ENCODE assay signal across 1 cellular context in the genomic region with DNA sequence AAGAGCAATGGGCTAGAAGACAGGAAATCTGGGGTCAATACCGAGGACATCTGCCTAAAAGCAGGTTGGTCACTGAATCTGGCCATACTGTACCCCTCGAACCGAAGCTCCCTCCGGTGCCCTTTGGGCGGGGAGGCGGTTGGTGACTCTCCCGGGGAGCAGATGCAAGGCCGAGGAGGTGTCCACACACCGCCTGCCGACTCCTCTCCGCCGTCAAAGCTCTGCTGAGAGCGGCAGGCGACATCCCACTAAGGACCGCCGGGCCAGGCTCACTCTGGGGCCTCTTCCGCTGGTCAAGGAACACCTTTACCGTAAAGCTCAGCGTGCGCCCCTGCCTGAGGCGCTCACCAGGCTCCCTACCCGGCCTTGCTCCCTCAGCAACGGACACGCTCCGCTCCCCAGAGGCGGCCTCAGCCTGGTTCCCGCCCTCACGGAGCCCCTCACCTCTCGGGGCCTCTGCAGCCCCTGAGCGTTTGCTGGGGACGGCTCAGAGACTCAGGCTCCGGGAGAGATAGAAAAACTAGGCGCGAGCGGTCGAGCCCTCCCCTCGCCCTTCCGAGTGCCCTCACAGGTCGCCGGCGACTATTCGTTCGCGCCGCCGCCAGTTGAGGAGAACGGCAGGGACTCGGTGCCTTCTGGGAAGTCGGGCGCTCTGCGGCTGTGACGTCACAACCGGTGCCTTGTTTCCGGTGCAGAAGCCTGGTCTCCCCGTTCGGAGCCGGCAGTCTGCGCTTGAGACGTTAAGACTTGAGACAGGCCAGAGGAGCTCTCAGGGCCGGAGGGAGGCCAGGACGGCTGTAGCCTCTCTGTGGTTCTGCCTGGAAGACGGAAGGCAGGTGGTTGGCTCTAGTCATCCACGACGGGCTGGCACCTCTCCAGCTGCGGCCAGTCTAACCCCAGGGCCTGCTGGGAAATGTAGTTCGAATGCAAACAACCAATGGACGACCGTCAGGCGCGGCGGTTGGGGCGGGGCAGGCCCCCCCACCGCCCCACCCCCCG.
TF ChIP-seq lines count a peak whose summit lies in the region.

A gene with protein sequence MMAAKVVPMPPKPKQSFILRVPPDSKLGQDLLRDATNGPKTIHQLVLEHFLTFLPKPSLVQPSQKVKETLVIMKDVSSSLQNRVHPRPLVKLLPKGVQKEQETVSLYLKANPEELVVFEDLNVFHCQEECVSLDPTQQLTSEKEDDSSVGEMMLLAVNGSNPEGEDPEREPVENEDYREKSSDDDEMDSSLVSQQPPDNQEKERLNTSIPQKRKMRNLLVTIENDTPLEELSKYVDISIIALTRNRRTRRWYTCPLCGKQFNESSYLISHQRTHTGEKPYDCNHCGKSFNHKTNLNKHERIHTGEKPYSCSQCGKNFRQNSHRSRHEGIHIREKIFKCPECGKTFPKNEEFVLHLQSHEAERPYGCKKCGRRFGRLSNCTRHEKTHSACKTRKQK (minus strand): TSS at position 616 of the 999 bp plus-strand sequence. CDS start 1,403 bp downstream, outside the sequence.

TF ChIP-seq in HepG2, 621 proteins besides CTCF, POLR2A, EP300 and RAD21 (continued from another document and continues in another):
- peak; percentile 88 for TF ChIP-seq ZNF687 (CRISPR knock-in tag; IDR thresholded peaks at IDR 0.05)
- 0 out of 2 replicates have a peak, but pooled peaks have one; percentile 34 for TF ChIP-seq SMAD1 (CRISPR knock-in tag; IDR thresholded peaks at IDR 0.05; ENCODE audit: borderline replicate concordance, low read depth)
- peak; percentile 84; the same call in 1 of the 2 replicates for TF ChIP-seq ZNF335 (CRISPR knock-in tag; IDR thresholded peaks at IDR 0.05)
- TF ChIP-seq ERF (CRISPR knock-in tag; IDR thresholded peaks at IDR 0.05), result peak; percentile 76; the same call in 1 of the 2 replicates
- TF ChIP-seq, protein P1, sequence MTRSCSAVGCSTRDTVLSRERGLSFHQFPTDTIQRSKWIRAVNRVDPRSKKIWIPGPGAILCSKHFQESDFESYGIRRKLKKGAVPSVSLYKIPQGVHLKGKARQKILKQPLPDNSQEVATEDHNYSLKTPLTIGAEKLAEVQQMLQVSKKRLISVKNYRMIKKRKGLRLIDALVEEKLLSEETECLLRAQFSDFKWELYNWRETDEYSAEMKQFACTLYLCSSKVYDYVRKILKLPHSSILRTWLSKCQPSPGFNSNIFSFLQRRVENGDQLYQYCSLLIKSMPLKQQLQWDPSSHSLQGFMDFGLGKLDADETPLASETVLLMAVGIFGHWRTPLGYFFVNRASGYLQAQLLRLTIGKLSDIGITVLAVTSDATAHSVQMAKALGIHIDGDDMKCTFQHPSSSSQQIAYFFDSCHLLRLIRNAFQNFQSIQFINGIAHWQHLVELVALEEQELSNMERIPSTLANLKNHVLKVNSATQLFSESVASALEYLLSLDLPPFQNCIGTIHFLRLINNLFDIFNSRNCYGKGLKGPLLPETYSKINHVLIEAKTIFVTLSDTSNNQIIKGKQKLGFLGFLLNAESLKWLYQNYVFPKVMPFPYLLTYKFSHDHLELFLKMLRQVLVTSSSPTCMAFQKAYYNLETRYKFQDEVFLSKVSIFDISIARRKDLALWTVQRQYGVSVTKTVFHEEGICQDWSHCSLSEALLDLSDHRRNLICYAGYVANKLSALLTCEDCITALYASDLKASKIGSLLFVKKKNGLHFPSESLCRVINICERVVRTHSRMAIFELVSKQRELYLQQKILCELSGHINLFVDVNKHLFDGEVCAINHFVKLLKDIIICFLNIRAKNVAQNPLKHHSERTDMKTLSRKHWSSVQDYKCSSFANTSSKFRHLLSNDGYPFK (CRISPR knock-in tag; IDR thresholded peaks at IDR 0.05; ENCODE audit: borderline replicate concordance), result peak; percentile 82
- TF ChIP-seq ZNF318 (CRISPR knock-in tag; IDR thresholded peaks at IDR 0.05), result no peak
- TF ChIP-seq BRD4 (CRISPR knock-in tag; IDR thresholded peaks at IDR 0.05), result peak; percentile 60
- TF ChIP-seq MXI1 (IDR thresholded peaks at IDR 0.05; ENCODE audit: borderline replicate concordance, low read depth, low read length), result peak; percentile 69; the same call in 1 of the 3 replicates
- TF ChIP-seq ZNF746 (CRISPR knock-in tag; IDR thresholded peaks at IDR 0.05), result peak; percentile 61; the same call in 1 of the 2 replicates
- peak; percentile 50; the same call in 1 of the 2 replicates for TF ChIP-seq ZNF547 (CRISPR knock-in tag; IDR thresholded peaks at IDR 0.05)
- TF ChIP-seq TSC22D2 (CRISPR knock-in tag; IDR thresholded peaks at IDR 0.05; ENCODE audit: borderline replicate concordance), result peak; percentile 64; the same call in 1 of the 2 replicates
- TF ChIP-seq ZNF546 (CRISPR knock-in tag; conservative IDR thresholded peaks at IDR 0.05), result peak; percentile 71; the same call in 1 of the 2 replicates
- TF ChIP-seq, protein P2, sequence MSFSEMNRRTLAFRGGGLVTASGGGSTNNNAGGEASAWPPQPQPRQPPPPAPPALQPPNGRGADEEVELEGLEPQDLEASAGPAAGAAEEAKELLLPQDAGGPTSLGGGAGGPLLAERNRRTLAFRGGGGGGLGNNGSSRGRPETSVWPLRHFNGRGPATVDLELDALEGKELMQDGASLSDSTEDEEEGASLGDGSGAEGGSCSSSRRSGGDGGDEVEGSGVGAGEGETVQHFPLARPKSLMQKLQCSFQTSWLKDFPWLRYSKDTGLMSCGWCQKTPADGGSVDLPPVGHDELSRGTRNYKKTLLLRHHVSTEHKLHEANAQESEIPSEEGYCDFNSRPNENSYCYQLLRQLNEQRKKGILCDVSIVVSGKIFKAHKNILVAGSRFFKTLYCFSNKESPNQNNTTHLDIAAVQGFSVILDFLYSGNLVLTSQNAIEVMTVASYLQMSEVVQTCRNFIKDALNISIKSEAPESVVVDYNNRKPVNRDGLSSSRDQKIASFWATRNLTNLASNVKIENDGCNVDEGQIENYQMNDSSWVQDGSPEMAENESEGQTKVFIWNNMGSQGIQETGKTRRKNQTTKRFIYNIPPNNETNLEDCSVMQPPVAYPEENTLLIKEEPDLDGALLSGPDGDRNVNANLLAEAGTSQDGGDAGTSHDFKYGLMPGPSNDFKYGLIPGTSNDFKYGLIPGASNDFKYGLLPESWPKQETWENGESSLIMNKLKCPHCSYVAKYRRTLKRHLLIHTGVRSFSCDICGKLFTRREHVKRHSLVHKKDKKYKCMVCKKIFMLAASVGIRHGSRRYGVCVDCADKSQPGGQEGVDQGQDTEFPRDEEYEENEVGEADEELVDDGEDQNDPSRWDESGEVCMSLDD (CRISPR knock-in tag; IDR thresholded peaks at IDR 0.05; ENCODE audit: borderline replicate concordance), result no peak
- TF ChIP-seq ZNF446 (CRISPR knock-in tag; IDR thresholded peaks at IDR 0.05), result no peak
- TF ChIP-seq ISX (CRISPR knock-in tag; conservative IDR thresholded peaks at IDR 0.05), result 0 out of 2 replicates have a peak, but pooled peaks have one; percentile 17
- TF ChIP-seq PAXIP1 (CRISPR knock-in tag; conservative IDR thresholded peaks at IDR 0.05), result peak; percentile 46
- peak; percentile 55; the same call in 1 of the 2 replicates for TF ChIP-seq NAIF1 (CRISPR knock-in tag; IDR thresholded peaks at IDR 0.05; ENCODE audit: borderline replicate concordance)
- peak; percentile 47; the same call in 1 of the 2 replicates for TF ChIP-seq NFIB (CRISPR knock-in tag; IDR thresholded peaks at IDR 0.05; ENCODE audit: borderline replicate concordance)
- TF ChIP-seq ZNF331 (CRISPR knock-in tag; IDR thresholded peaks at IDR 0.05), result 0 out of 2 replicates have a peak, but pooled peaks have one; percentile 20
- peak; percentile 25; the same call in 1 of the 2 replicates for TF ChIP-seq PHF21A (CRISPR knock-in tag; IDR thresholded peaks at IDR 0.05)
- peak; percentile 83 for TF ChIP-seq TAF1 (CRISPR knock-in tag; IDR thresholded peaks at IDR 0.05)
- no peak for TF ChIP-seq ZNF572 (CRISPR knock-in tag; IDR thresholded peaks at IDR 0.05)
